In genomic region chr13:95533545-95534135, GRCh38 we compare ENCODE assay signal across 27 cellular contexts. TPM values are rescaled to one million over a fixed set of nuclear protein-coding genes. Genes with fewer than 3 reads are reported as not detected.
DNase-seq lines count a peak whose midpoint lies in the region; ATAC-seq, FAIRE-seq and TF ChIP-seq lines count a peak whose summit lies in the region.
"Had no signal": no experiment of that assay in that cellular context is flagged by ENCODE, and none has a peak within 500 bp of the region (broad histone marks: within the 10 kb centered on the region; RNA-seq: fewer than 3 reads in every experiment).

No MANE protein-coding gene starts in this region.

- POLR2A ChIA-PET in PC-9 (lab: Charles Lee; ENCODE audit: unreplicated experiment): no interaction called here

- peaks cover 69% of the 10 kb centered on the region for H3K4me1 ChIP-seq in PC-9 (replicated peaks; ENCODE audit: insufficient read depth)
- H3K4me1 ChIP-seq in pancreas: peaks cover 24 to 59% (median 40%) of the 10 kb centered on the region in 3 donors
- H3K4me1 ChIP-seq: sigmoid colon, uterus had no signal

- H3K27ac ChIP-seq in PC-9 (no peak overlapping the region), pancreas (peak overlapping the region in 2 of 4 donors; percentile 68 to 74)
- H3K27ac ChIP-seq: sigmoid colon, uterus had no signal

- H3F3A ChIP-seq in PC-9 (ENCODE audit: insufficient read depth, low read depth): peaks cover 26% of the 10 kb centered on the region

- no peaks in the 10 kb centered on the region for H3K9me2 ChIP-seq in PC-9 (ENCODE audit: insufficient read depth)

- H3K27me3 ChIP-seq in PC-9 (ENCODE audit: insufficient read depth, low read depth): no peaks in the 10 kb centered on the region
- no peaks in the 10 kb centered on the region for H3K27me3 ChIP-seq in pancreas
- H3K27me3 ChIP-seq: sigmoid colon, uterus had no signal

- peak overlapping the region; percentile 24 for H3K4me2 ChIP-seq in PC-9

- TF ChIP-seq CTCF in PC-9 (conservative IDR thresholded peaks at IDR 0.05) (no peak), pancreas (IDR thresholded peaks at IDR 0.05) (no peak)

- H3K4me3 ChIP-seq in PC-9 (no peak overlapping the region), pancreas (no peak overlapping the region)
- H3K4me3 ChIP-seq: sigmoid colon, uterus had no signal

- H3K9me3 ChIP-seq in PC-9 (ENCODE audit: insufficient read depth, low read depth) (0 out of 2 replicates have a peak, but pooled peaks cover 4% of the 10 kb centered on the region), pancreas (no peaks in the 10 kb centered on the region)
- H3K9me3 ChIP-seq: sigmoid colon, uterus had no signal

- H3K36me3 ChIP-seq in PC-9 (ENCODE audit: low read depth): no peaks in the 10 kb centered on the region
- H3K36me3 ChIP-seq in pancreas: no peaks in the 10 kb centered on the region
- H3K36me3 ChIP-seq: sigmoid colon, uterus had no signal

- FAIRE-seq in pancreas (lab: Jason Lieb, UNC): no peak
- FAIRE-seq: TTC549 had no signal

- DNase-seq in DMS53 treated with DMSO at 0.1 percent for 48 hours (lab: John Stamatoyannopoulos, UW; ENCODE audit: unreplicated experiment): peak; percentile 33
- no peak for DNase-seq in PC-9
- peak; percentile 73 for DNase-seq in foreskin melanocyte
- DNase-seq in pancreas: peak in 3 of 6 donors; percentile 45 to 66 (median 49)
- DNase-seq in NCI-H446 treated with DMSO at 0.1 percent for 48 hours (lab: John Stamatoyannopoulos, UW): no peak
- no peak for DNase-seq in NCI-H774 (lab: John Stamatoyannopoulos, UW)
- DNase-seq: activated CD4-positive, alpha-beta T cell treated with anti-CD3 and anti-CD28 coated beads, Interleukin-2, amount 10 ng/mL, durations not matched to agents 7 days and 5 days; activated CD8-positive, alpha-beta memory T cell treated with anti-CD3 and anti-CD28 coated beads, Interleukin-2, amount 50 U/mL, for 48 hours; activated gamma-delta T cell treated with Interleukin-2 at 50 U/mL for 16 hours; CD8-positive, alpha-beta T cell; central memory CD4-positive, alpha-beta T cell; effector memory CD8-positive, alpha-beta T cell; EL; HCEC 1CT; hippocampal formation; KBM-7; NCI-H2081 treated with DMSO at 0.1 percent for 48 hours; nucleus accumbens; sigmoid colon; stimulated activated CD4-positive, alpha-beta T cell treated with anti-CD3 and anti-CD28 coated beads, Interleukin-1b, Interleukin-23, amount 100 ng/mL, for 48 hours; SW 1271; uterus had no signal

- CTCF ChIA-PET in PC-9 (lab: Charles Lee): interaction anchor here (0.6 kb wide), 1 partner anchor 38 kb away, joined by 3 read pairs; no protein-coding TSS in a partner anchor

- ATAC-seq in pancreas: peak; percentile 22 to 47 (median 32)
- ATAC-seq in HG03280 (IDR thresholded peaks at IDR 0.05; ENCODE audit: unreplicated experiment): no peak
- no peak for ATAC-seq in HG03354 (IDR thresholded peaks at IDR 0.05; ENCODE audit: poor library complexity, severe bottlenecking, unreplicated experiment)
- ATAC-seq: CD8-positive, alpha-beta T cell; effector memory CD8-positive, alpha-beta T cell; left lobe of liver had no signal

- no peak overlapping the region for H2AFZ ChIP-seq in PC-9

- BruUV-seq in PC-9 (replicated peaks; lab: Mats Ljungman, UMichigan): no TSS peak

- intact Hi-C loops in PC-9 (cut with micrococcal nuclease; ENCODE audit: unreplicated experiment) (no loop called here), pancreas (cut with DNase I) (no loop called here)

- no peaks in the 10 kb centered on the region for H3K79me2 ChIP-seq in PC-9 (ENCODE audit: low read depth)

- 33 to 42% methylated on average over 7 of the region's 7 CpGs for WGBS in pancreas, 2 donors

- no peaks in the 10 kb centered on the region for H4K20me1 ChIP-seq in PC-9 (ENCODE audit: insufficient read depth)

RNA-seq across cellular contexts. Expression of gene CLDN10, which starts 18.9 kb away (rescaled TPM):
- total RNA-seq in PC-9 (2021) (not detected in 2 replicates), pancreas (100 to 1,000 TPM in 2 of 6 donors, 10 to 100 TPM in 4; 83.8 to 174 (median 96.2) TPM)
- polyA plus RNA-seq in pancreas: 100 to 1,000 TPM in 1 of 2 donors, 10 to 100 TPM in 1; 96.5 to 258 TPM
- total RNA-seq: activated CD4-positive, alpha-beta T cell treated with anti-CD3 and anti-CD28 coated beads, Interleukin-2, amount 10 ng/mL, durations not matched to agents 7 days and 5 days; CD8-positive, alpha-beta T cell; RPMI7951 had no signal

Comparison
In these comparisons a context has a peak if more than half of its experiments do, and no peak if none do; other contexts are left out.
1. DNase-seq: peak in DMS53 treated with DMSO at 0.1 percent for 48 hours (single experiment) and foreskin melanocyte (single experiment); none in PC-9 (0 of 2), NCI-H446 treated with DMSO at 0.1 percent for 48 hours (single experiment) and NCI-H774 (single experiment).
2. ATAC-seq: peak in pancreas (4 of 4); none in HG03280 (single experiment) and HG03354 (single experiment).
3. RNA of gene CLDN10, which starts 18.9 kb away (total RNA-seq): 83.8 to 174 TPM in pancreas; not detected in PC-9; every median in the first group is over 10 times any median in the second.